ENCODE assay signal across 25 cellular contexts in the genomic region with DNA sequence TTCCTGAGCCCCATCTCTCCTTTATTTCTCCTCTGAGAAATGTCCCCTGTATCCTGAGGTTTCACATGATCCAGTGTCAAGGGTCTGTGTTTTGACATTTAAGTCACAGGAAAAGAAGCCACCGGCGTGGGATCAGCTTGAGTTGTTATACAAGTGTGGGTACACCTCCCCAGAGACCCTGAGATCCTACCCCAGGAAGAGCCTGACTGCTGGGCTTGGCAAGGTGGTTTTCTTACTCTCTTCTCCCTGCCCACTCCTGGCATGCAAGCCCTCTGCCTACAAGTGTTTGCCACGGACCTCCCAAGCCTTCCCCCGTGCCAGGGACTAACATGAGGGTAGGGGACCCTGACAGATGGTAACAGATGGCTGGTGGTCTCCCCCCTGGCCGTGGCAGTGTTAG. TPM values are rescaled to one million over a fixed set of nuclear protein-coding genes. Genes with fewer than 3 reads are reported as not detected.
DNase-seq lines count a peak whose midpoint lies in the region; ATAC-seq and TF ChIP-seq lines count a peak whose summit lies in the region.
"Had no signal": no experiment of that assay in that cellular context is flagged by ENCODE, and none has a peak within 500 bp of the region (broad histone marks: within the 10 kb centered on the region; RNA-seq: fewer than 3 reads in every experiment).

No MANE protein-coding gene starts in this region.

- H3K27me3 Mint-ChIP-seq in CD8-positive, alpha-beta T cell (ENCODE audit: low read depth), result no peaks in the 10 kb centered on the region
- no peaks in the 10 kb centered on the region for H3K27me3 Mint-ChIP-seq in dendritic cell treated with granulocyte-macrophage colony-stimulating factor and Interleukin-4, amounts not matched to agents 40 ng/mL and 50 ng/mL, for 4 days
- H3K27me3 Mint-ChIP-seq: activated CD4-positive, alpha-beta T cell treated with anti-CD3 and anti-CD28 coated beads, Interleukin-2, amount 10 ng/mL, durations not matched to agents 24 days and 14 days had no signal

- H4K20me1 ChIP-seq in KMS-11 (ENCODE audit: insufficient read depth), result no peaks in the 10 kb centered on the region

- H3K9me3 ChIP-seq in CD8-positive, alpha-beta T cell (ENCODE audit: low read length), result no peaks in the 10 kb centered on the region
- H3K9me3 ChIP-seq in neutrophil, result no peaks in the 10 kb centered on the region
- H3K9me3 ChIP-seq: esophagus muscularis mucosa, testis had no signal

- DNase-seq in CD8-positive, alpha-beta T cell, result no peak
- DNase-seq in AG08395 (ENCODE audit: low spot score), result no peak
- DNase-seq: activated CD4-positive, alpha-beta T cell treated with anti-CD3 and anti-CD28 coated beads, Interleukin-2, amount 10 ng/mL, durations not matched to agents 24 days and 14 days; activated naive CD4-positive, alpha-beta T cell treated with anti-CD3 and anti-CD28 coated beads, Interleukin-2, amount 50 U/mL, for 16 hours; DMS153; foreskin keratinocyte; hippocampal formation; mesenchymal stem cell; NCI-H2081 treated with DMSO at 0.1 percent for 48 hours; NCI-H345; RPMI8226; stimulated activated CD4-positive, alpha-beta T cell treated with anti-CD3 and anti-CD28 coated beads, Interleukin-15, amount 100 ng/mL, for 24 hours; stimulated activated naive CD8-positive, alpha-beta T cell treated with anti-CD3 and anti-CD28 coated beads, Interleukin-15, Interleukin-2, amounts not matched to agents 100 U/mL and 50 U/mL, for 24 hours; testis had no signal

- H3K4me3 Mint-ChIP-seq in CD8-positive, alpha-beta T cell, result no peak overlapping the region
- H3K4me3 Mint-ChIP-seq in dendritic cell treated with granulocyte-macrophage colony-stimulating factor and Interleukin-4, amounts not matched to agents 40 ng/mL and 50 ng/mL, for 4 days, result no peak overlapping the region
- H3K4me3 Mint-ChIP-seq: activated CD4-positive, alpha-beta T cell treated with anti-CD3 and anti-CD28 coated beads, Interleukin-2, amount 10 ng/mL, durations not matched to agents 24 days and 14 days; activated T-helper 1 cell treated with anti-CD3 and anti-CD28 coated beads, Interleukin-12 subunit alpha, Interleukin-12 subunit beta, Interleukin-2, Interleukin-4 antibody, amounts not matched to agents 30 ng/mL and 10 ng/mL and 1 ng/mL, durations not matched to agents 14 hours and 24 hours and 36 hours had no signal

- no peak overlapping the region for H3K4me3 ChIP-seq in CD8-positive, alpha-beta T cell (ENCODE audit: low read depth, low read length)
- H3K4me3 ChIP-seq in KMS-11 (IDR thresholded peaks at IDR 0.05; ENCODE audit: insufficient read depth, low read depth, low read length) (no peak overlapping the region), neutrophil (ENCODE audit: low read depth in 1 of 2, low read length in 1 of 2) (no peak overlapping the region)
- H3K4me3 ChIP-seq: coronary artery, esophagus muscularis mucosa, testis had no signal

- CTCF ChIA-PET in CD8-positive, alpha-beta T cell (lab: Charles Lee), result no interaction called here

- no peaks in the 10 kb centered on the region for H3K79me2 ChIP-seq in KMS-11 (ENCODE audit: insufficient read depth, low read depth)

- H3K27me3 ChIP-seq in CD8-positive, alpha-beta T cell (ENCODE audit: insufficient read depth, low read length), result no peaks in the 10 kb centered on the region
- H3K27me3 ChIP-seq in KMS-11 (ENCODE audit: insufficient read depth, low read depth), result no peaks in the 10 kb centered on the region
- no peaks in the 10 kb centered on the region for H3K27me3 ChIP-seq in neutrophil
- H3K27me3 ChIP-seq: testis had no signal

- H3K4me1 ChIP-seq in CD8-positive, alpha-beta T cell (ENCODE audit: insufficient read depth, low read length), result peaks cover 11% of the 10 kb centered on the region
- H3K4me1 ChIP-seq in KMS-11 (ENCODE audit: low read depth, poor library complexity, severe bottlenecking) (peaks cover 54% of the 10 kb centered on the region), neutrophil (ENCODE audit: control insufficient read depth in 1 of 2, insufficient read depth in 1 of 2, low read depth in 1 of 2, low read length in 1 of 2) (peaks cover 20 to 27% of the 10 kb centered on the region in 2 experiments)

- H3K36me3 Mint-ChIP-seq in CD8-positive, alpha-beta T cell, result peaks cover 40% of the 10 kb centered on the region
- H3K36me3 Mint-ChIP-seq in dendritic cell treated with granulocyte-macrophage colony-stimulating factor and Interleukin-4, amounts not matched to agents 40 ng/mL and 50 ng/mL, for 4 days (ENCODE audit: low read depth), result peaks cover 90% of the 10 kb centered on the region

- no peaks in the 10 kb centered on the region for H3K36me3 ChIP-seq in CD8-positive, alpha-beta T cell (ENCODE audit: insufficient read depth, low read length)
- H3K36me3 ChIP-seq in KMS-11 (ENCODE audit: insufficient read depth), result no peaks in the 10 kb centered on the region
- H3K36me3 ChIP-seq in neutrophil, result peaks cover 67% of the 10 kb centered on the region

- TF ChIP-seq CTCF in CD8-positive, alpha-beta T cell (IDR thresholded peaks at IDR 0.05), result no peak
- TF ChIP-seq CTCF in KMS-11 (conservative IDR thresholded peaks at IDR 0.05; ENCODE audit: low read depth, low read length) (no peak), neutrophil (IDR thresholded peaks at IDR 0.05) (no peak)

- no peak overlapping the region for H3K27ac ChIP-seq in CD8-positive, alpha-beta T cell (ENCODE audit: low read depth, low read length)
- H3K27ac ChIP-seq in KMS-11 (peak overlapping the region; percentile 12; the same call in 1 of the 2 replicates), neutrophil (peak overlapping the region; percentile 10)
- H3K27ac ChIP-seq: coronary artery, esophagus muscularis mucosa, foreskin keratinocyte, testis, VCaP had no signal

- no peak overlapping the region for H3K9ac ChIP-seq in KMS-11

- POLR2A ChIA-PET in CD8-positive, alpha-beta T cell (lab: Charles Lee), result no interaction called here

- peak overlapping the region; percentile 67 for H3K27ac Mint-ChIP-seq in CD8-positive, alpha-beta T cell
- peak overlapping the region; percentile 2 for H3K27ac Mint-ChIP-seq in dendritic cell treated with granulocyte-macrophage colony-stimulating factor and Interleukin-4, amounts not matched to agents 40 ng/mL and 50 ng/mL, for 4 days
- H3K27ac Mint-ChIP-seq: activated CD4-positive, alpha-beta T cell treated with anti-CD3 and anti-CD28 coated beads, Interleukin-2, amount 10 ng/mL, durations not matched to agents 24 days and 14 days; activated T-helper 1 cell treated with anti-CD3 and anti-CD28 coated beads, Interleukin-12 subunit alpha, Interleukin-12 subunit beta, Interleukin-2, Interleukin-4 antibody, amounts not matched to agents 30 ng/mL and 10 ng/mL and 1 ng/mL, durations not matched to agents 14 hours and 24 hours and 36 hours had no signal

- H3K9me3 Mint-ChIP-seq in CD8-positive, alpha-beta T cell, result no peaks in the 10 kb centered on the region
- no peaks in the 10 kb centered on the region for H3K9me3 Mint-ChIP-seq in dendritic cell treated with granulocyte-macrophage colony-stimulating factor and Interleukin-4, amounts not matched to agents 40 ng/mL and 50 ng/mL, for 4 days
- H3K9me3 Mint-ChIP-seq: activated CD4-positive, alpha-beta T cell treated with anti-CD3 and anti-CD28 coated beads, Interleukin-2, amount 10 ng/mL, durations not matched to agents 24 days and 14 days; activated T-helper 1 cell treated with anti-CD3 and anti-CD28 coated beads, Interleukin-12 subunit alpha, Interleukin-12 subunit beta, Interleukin-2, Interleukin-4 antibody, amounts not matched to agents 30 ng/mL and 10 ng/mL and 1 ng/mL, durations not matched to agents 14 hours and 24 hours and 36 hours had no signal

- H3K4me2 ChIP-seq in KMS-11, result no peak overlapping the region; the same call in 1 of the 2 replicates

- intact Hi-C loops in CD8-positive, alpha-beta T cell (cut with DNase I, micrococcal nuclease), result no loop called here
- intact Hi-C loops in dendritic cell treated with granulocyte-macrophage colony-stimulating factor and Interleukin-4, amounts not matched to agents 40 ng/mL and 50 ng/mL, for 4 days (cut with micrococcal nuclease), result no loop called here

- no peak for ATAC-seq in CD8-positive, alpha-beta T cell
- ATAC-seq in HG02884 (IDR thresholded peaks at IDR 0.05; ENCODE audit: unreplicated experiment), result no peak
- no peak for ATAC-seq in GM19463 (IDR thresholded peaks at IDR 0.05; ENCODE audit: unreplicated experiment)
- ATAC-seq in HG03469 (IDR thresholded peaks at IDR 0.05; ENCODE audit: unreplicated experiment), result no peak
- ATAC-seq: left lobe of liver; stimulated activated naive CD8-positive, alpha-beta T cell treated with anti-CD3 and anti-CD28 coated beads, Interleukin-15, Interleukin-2, amounts not matched to agents 100 U/mL and 50 U/mL, for 24 hours had no signal

- peaks cover 11% of the 10 kb centered on the region for H3K4me1 Mint-ChIP-seq in CD8-positive, alpha-beta T cell (ENCODE audit: low read depth)
- H3K4me1 Mint-ChIP-seq in dendritic cell treated with granulocyte-macrophage colony-stimulating factor and Interleukin-4, amounts not matched to agents 40 ng/mL and 50 ng/mL, for 4 days (ENCODE audit: low read depth), result peaks cover 37% of the 10 kb centered on the region

- H2AFZ ChIP-seq in KMS-11 (ENCODE audit: low read depth), result no peak overlapping the region

RNA-seq across cellular contexts. Expression of a gene that starts 2.8 kb away (rescaled TPM):
- total RNA-seq in CD8-positive, alpha-beta T cell, result 10 to 100 TPM; 31.3 to 37.6 TPM

RNA-seq across cellular contexts. Expression of a gene that starts 55.0 kb away (rescaled TPM):
- total RNA-seq in CD8-positive, alpha-beta T cell, result 100 to 1,000 TPM; 127 to 132 TPM
